Comparison of ENCODE assay signal across 16 cellular contexts in the genomic region with DNA sequence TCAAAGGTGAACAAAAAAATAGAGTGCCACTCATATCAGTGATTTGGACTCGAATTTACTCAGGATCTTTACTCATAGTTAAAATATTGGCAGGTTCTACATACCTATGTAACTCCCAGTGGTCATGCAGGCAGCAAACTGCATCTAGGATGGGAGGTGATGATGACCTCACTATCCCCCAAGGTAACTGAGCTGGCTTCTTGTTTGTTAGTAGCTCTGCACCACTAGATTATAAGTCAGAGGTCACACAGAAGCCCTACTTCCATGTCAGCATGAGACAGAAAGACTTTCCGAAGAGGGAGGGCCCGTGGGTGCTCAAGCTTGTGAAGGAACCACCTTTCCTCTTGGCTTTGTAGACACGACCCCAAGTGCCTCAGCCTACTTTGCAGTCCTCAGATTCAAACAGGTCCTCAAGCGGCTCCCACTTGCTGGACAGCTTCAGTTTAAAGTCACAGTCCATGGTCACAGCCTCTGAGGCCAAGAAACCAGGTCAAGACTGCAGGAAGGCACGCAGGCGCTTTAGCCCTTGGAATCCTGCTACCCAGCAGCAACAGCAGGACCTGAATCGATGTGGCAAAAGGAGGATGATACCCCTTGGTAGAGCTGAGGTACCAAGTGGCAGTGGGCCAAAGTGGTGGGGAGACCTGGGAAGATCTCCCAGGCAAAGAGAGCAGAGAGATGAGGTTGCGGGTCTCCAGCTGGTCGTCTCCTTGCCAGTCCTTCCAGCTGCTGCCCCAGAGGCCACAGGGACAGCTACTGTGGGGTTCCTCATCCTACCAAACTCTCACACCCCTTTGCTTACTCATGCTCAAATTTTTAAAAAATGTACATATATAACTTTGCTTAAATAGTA. TPM values are rescaled to one million over a fixed set of nuclear protein-coding genes. Genes with fewer than 3 reads are reported as not detected.
DNase-seq lines count a peak whose midpoint lies in the region; ATAC-seq and TF ChIP-seq lines count a peak whose summit lies in the region.
"Had no signal": no experiment of that assay in that cellular context is flagged by ENCODE, and none has a peak within 500 bp of the region (broad histone marks: within the 10 kb centered on the region; RNA-seq: fewer than 3 reads in every experiment).

No MANE protein-coding gene starts in this region.

- CTCF ChIA-PET in HEK293 (lab: Yijun Ruan, JAX) (interaction anchor here (0.7 to 5.3 kb wide), 7 partner anchors 8 to 830 kb away, joined by 3 to 32 read pairs (median 3); no protein-coding TSS in a partner anchor), PC-3 (lab: Charles Lee) (no interaction called here)

- WGBS in neuronal stem cell (ENCODE audit: extremely low coverage in 2 of 2, insufficient read length in 2 of 2, insufficient replicate concordance in 1 of 2), 2 donors = no CpG with 5 or more reads among the region's 10 CpGs
- WGBS in spleen, 5 donors = 75 to 84% (median 80%) methylated on average over 10 of the region's 10 CpGs

- H3K4me2 ChIP-seq in PC-3 (ENCODE audit: low read length) = peak overlapping the region; percentile 44
- H3K4me2 ChIP-seq in neuronal stem cell (ENCODE audit: insufficient read depth, low read length, poor library complexity, severe bottlenecking) = no peak overlapping the region
- H3K4me2 ChIP-seq: BLaER1 treated with 17β-estradiol and CSF1 and Interleukin-3, amounts not matched to agents 10 nM and 100 nM had no signal

- intact Hi-C loops in PC-3 (cut with micrococcal nuclease) = no loop called here
- intact Hi-C loops in spleen (cut with DNase I; ENCODE audit: low total_unique reads) = no loop called here

- H3K36me3 ChIP-seq in HEK293 (ENCODE audit: control insufficient read depth in 2 of 2, insufficient read depth in 1 of 2, low read length in 2 of 2) (no peaks in the 10 kb centered on the region), PC-3 (ENCODE audit: low read depth, low read length) (no peaks in the 10 kb centered on the region), neuronal stem cell (replicated peaks in 1 of 2; ENCODE audit: control insufficient read depth in 2 of 2, insufficient read depth in 2 of 2, low read length in 2 of 2) (no peaks in the 10 kb centered on the region), spleen (no peaks in the 10 kb centered on the region)
- H3K36me3 ChIP-seq: BLaER1 treated with 17β-estradiol and CSF1 and Interleukin-3, amounts not matched to agents 10 nM and 100 nM had no signal

- H4K20me1 ChIP-seq in PC-3 (ENCODE audit: low read length) = no peaks in the 10 kb centered on the region
- H4K20me1 ChIP-seq: BLaER1 treated with 17β-estradiol and CSF1 and Interleukin-3, amounts not matched to agents 10 nM and 100 nM had no signal

- H2BK12ac ChIP-seq in neuronal stem cell (ENCODE audit: low read length) = no peak overlapping the region

- H2AK5ac ChIP-seq in neuronal stem cell (ENCODE audit: low read depth, low read length) = no peak overlapping the region

- ATAC-seq in PC-3 (no peak; the same call in 1 of the 2 replicates), HG03354 (IDR thresholded peaks at IDR 0.05; ENCODE audit: poor library complexity, severe bottlenecking, unreplicated experiment) (no peak)

- no peak overlapping the region for H3K4me3 ChIP-seq in HEK293 (ENCODE audit: low read depth, low read length)
- no peak overlapping the region for H3K4me3 ChIP-seq in PC-3 (ENCODE audit: low read length)
- no peak overlapping the region for H3K4me3 ChIP-seq in neuronal stem cell (ENCODE audit: low read length in 2 of 2)
- H3K4me3 ChIP-seq in spleen = no peak overlapping the region
- H3K4me3 ChIP-seq: BLaER1 treated with 17β-estradiol and CSF1 and Interleukin-3, amounts not matched to agents 10 nM and 100 nM had no signal

- H2BK120ac ChIP-seq in neuronal stem cell (ENCODE audit: low read depth, low read length) = no peak overlapping the region

- no peak overlapping the region for H2BK15ac ChIP-seq in neuronal stem cell (ENCODE audit: low read length)

- H3K18ac ChIP-seq in neuronal stem cell (ENCODE audit: low read length) = no peak overlapping the region

- no peak for TF ChIP-seq CTCF in HEK293 (tag by site-specific recombination; IDR thresholded peaks at IDR 0.05)
- TF ChIP-seq CTCF in PC-3 (conservative IDR thresholded peaks at IDR 0.05; ENCODE audit: low read depth, low read length) = no peak
- no peak for TF ChIP-seq CTCF in spleen (IDR thresholded peaks at IDR 0.05 in 8 of 11, conservative IDR thresholded peaks at IDR 0.05 in 3 of 11)

- H3K23ac ChIP-seq in neuronal stem cell (ENCODE audit: low read depth, low read length, poor library complexity) = peak overlapping the region; percentile 44

- POLR2A ChIA-PET in HEK293 (lab: Yijun Ruan, JAX) (interaction anchor here (0.6 kb wide), 1 partner anchor 85 kb away, joined by 3 read pairs; no protein-coding TSS in a partner anchor), PC-3 (lab: Charles Lee; ENCODE audit: unreplicated experiment) (no interaction called here)

- H3K27ac ChIP-seq in HEK293 (ENCODE audit: extremely low read depth, low read depth, low read length) = no peak overlapping the region
- H3K27ac ChIP-seq in PC-3 (ENCODE audit: low read length) = peak overlapping the region; percentile 56
- no peak overlapping the region for H3K27ac ChIP-seq in neuronal stem cell (replicated peaks; ENCODE audit: low read length)
- no peak overlapping the region for H3K27ac ChIP-seq in spleen
- H3K27ac ChIP-seq: BLaER1 treated with 17β-estradiol and CSF1 and Interleukin-3, amounts not matched to agents 10 nM and 100 nM had no signal

- H4K8ac ChIP-seq in neuronal stem cell (ENCODE audit: low read depth, low read length) = no peak overlapping the region

- H3K14ac ChIP-seq in neuronal stem cell (ENCODE audit: low read length) = no peak overlapping the region

- H3K79me2 ChIP-seq in PC-3 (ENCODE audit: low read length) = no peaks in the 10 kb centered on the region

- H3K9me3 ChIP-seq in HEK293 (ENCODE audit: control insufficient read depth, insufficient read depth, low read depth, low read length) (no peaks in the 10 kb centered on the region; the same call in 1 of the 2 replicates), PC-3 (ENCODE audit: low read length) (no peaks in the 10 kb centered on the region), neuronal stem cell (replicated peaks in 1 of 2; ENCODE audit: control insufficient read depth in 2 of 2, insufficient read depth in 1 of 2, low read depth in 1 of 2, low read length in 2 of 2) (peaks cover 5 to 11% of the 10 kb centered on the region in 2 donors), spleen (peaks cover 0 to 14% (median 7%) of the 10 kb centered on the region in 8 donors)

- no peaks in the 10 kb centered on the region for H3F3A ChIP-seq in PC-3 (ENCODE audit: low read length, unreplicated experiment)

- H3K9ac ChIP-seq in PC-3 (ENCODE audit: low read length) (no peak overlapping the region), neuronal stem cell (ENCODE audit: low read depth, low read length, poor library complexity) (no peak overlapping the region)
- H3K9ac ChIP-seq: BLaER1 treated with 17β-estradiol and CSF1 and Interleukin-3, amounts not matched to agents 10 nM and 100 nM had no signal

- H4K91ac ChIP-seq in neuronal stem cell (ENCODE audit: low read depth, low read length, poor library complexity) = no peak overlapping the region

- H3K4me1 ChIP-seq in HEK293 (ENCODE audit: control insufficient read depth, insufficient read depth, low read length) (no peaks in the 10 kb centered on the region; the same call in 1 of the 2 replicates), PC-3 (ENCODE audit: insufficient read depth, low read length) (peaks cover 42% of the 10 kb centered on the region), neuronal stem cell (ENCODE audit: control insufficient read depth in 2 of 2, insufficient read depth in 1 of 2, low read depth in 1 of 2, low read length in 2 of 2) (peaks cover 0 to 5% of the 10 kb centered on the region in 2 donors), spleen (peaks cover 0 to 8% (median 6%) of the 10 kb centered on the region in 6 donors)

- DNase-seq in PC-3 (peak; percentile 80), neuronal stem cell (ENCODE audit: low spot score) (no peak), spleen (peak; percentile 65)
- no peak for DNase-seq in activated naive CD4-positive, alpha-beta T cell treated with Interleukin-2 at 50 U/mL for 16 hours
- DNase-seq in NK-92 treated with Interleukin-12 subunit alpha and Interleukin-12 subunit beta, amount 100 ng/mL, for 24 hours (lab: John Stamatoyannopoulos, UW) = no peak
- DNase-seq: ACHN; CD4-positive, CD25-positive, alpha-beta regulatory T cell; DMS53; GF-D8; HCEC 1CT had no signal

- no peaks in the 10 kb centered on the region for H3K79me1 ChIP-seq in neuronal stem cell (ENCODE audit: low read depth, low read length)

- H3K4ac ChIP-seq in neuronal stem cell (ENCODE audit: low read length) = no peak overlapping the region

- H2BK5ac ChIP-seq in neuronal stem cell (ENCODE audit: low read length) = no peak overlapping the region

- H3K9me2 ChIP-seq in PC-3 (replicated peaks; ENCODE audit: low read length) = no peaks in the 10 kb centered on the region

- no TSS peak for BruUV-seq in PC-3 (replicated peaks; lab: Mats Ljungman, UMichigan)

- H2AFZ ChIP-seq in PC-3 (ENCODE audit: low read length) (no peak overlapping the region), neuronal stem cell (ENCODE audit: low read length) (no peak overlapping the region)

- TF ChIP-seq POLR2A in spleen (IDR thresholded peaks at IDR 0.05) = no peak

- no peaks in the 10 kb centered on the region for H3K27me3 ChIP-seq in PC-3 (ENCODE audit: low read length)
- H3K27me3 ChIP-seq in neuronal stem cell (ENCODE audit: control insufficient read depth in 3 of 3, insufficient read depth in 3 of 3, low read depth in 1 of 3, low read length in 3 of 3) = peaks cover 0 to 39% (median 17%) of the 10 kb centered on the region in 3 experiments
- H3K27me3 ChIP-seq in spleen (replicated peaks in 1 of 7) = peaks cover 3 to 49% (median 19%) of the 10 kb centered on the region in 7 donors
- H3K27me3 ChIP-seq: BLaER1 treated with 17β-estradiol and CSF1 and Interleukin-3, amounts not matched to agents 10 nM and 100 nM had no signal

TF ChIP-seq in HEK293, 187 proteins besides CTCF, POLR2A, EP300 and RAD21 (continues in another document):
- TF ChIP-seq, protein P1, sequence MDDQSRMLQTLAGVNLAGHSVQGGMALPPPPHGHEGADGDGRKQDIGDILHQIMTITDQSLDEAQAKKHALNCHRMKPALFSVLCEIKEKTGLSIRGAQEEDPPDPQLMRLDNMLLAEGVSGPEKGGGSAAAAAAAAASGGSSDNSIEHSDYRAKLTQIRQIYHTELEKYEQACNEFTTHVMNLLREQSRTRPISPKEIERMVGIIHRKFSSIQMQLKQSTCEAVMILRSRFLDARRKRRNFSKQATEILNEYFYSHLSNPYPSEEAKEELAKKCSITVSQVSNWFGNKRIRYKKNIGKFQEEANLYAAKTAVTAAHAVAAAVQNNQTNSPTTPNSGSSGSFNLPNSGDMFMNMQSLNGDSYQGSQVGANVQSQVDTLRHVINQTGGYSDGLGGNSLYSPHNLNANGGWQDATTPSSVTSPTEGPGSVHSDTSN (CRISPR knock-in tag; IDR thresholded peaks at IDR 0.05) = no peak
- no peak for TF ChIP-seq ZNF292 (tag by site-specific recombination; IDR thresholded peaks at IDR 0.05; ENCODE audit: borderline replicate concordance, low read depth)
- no peak for TF ChIP-seq ZNF114 (tag by site-specific recombination; IDR thresholded peaks at IDR 0.05)
- no peak for TF ChIP-seq ZNF175 (tag by site-specific recombination; IDR thresholded peaks at IDR 0.05)

RNA-seq across cellular contexts. Expression of a gene that starts 4.3 kb away (rescaled TPM):
- total RNA-seq in PC-3 (2014; rRNA removed) = not detected in 2 replicates
- not detected for polyA plus RNA-seq in neuronal stem cell (2013, experiment 1 of 2)
- polyA plus RNA-seq in neuronal stem cell (2013, experiment 2 of 2) = not detected
- not detected for total RNA-seq in spleen
- polyA plus RNA-seq in spleen = not detected
- total RNA-seq: A172; CD4-positive, CD25-positive, alpha-beta regulatory T cell; H4; HT1080 had no signal
- polyA plus RNA-seq: CD4-positive, CD25-positive, alpha-beta regulatory T cell had no signal

Comparison
In these comparisons a context has a peak if more than half of its experiments do, and no peak if none do; other contexts are left out.
1. DNase-seq: peak in PC-3 (single experiment) and spleen (single experiment); none in neuronal stem cell (single experiment), activated naive CD4-positive, alpha-beta T cell treated with Interleukin-2 at 50 U/mL for 16 hours (single experiment) and NK-92 treated with Interleukin-12 subunit alpha and Interleukin-12 subunit beta, amount 100 ng/mL, for 24 hours (single experiment).